29 cellular contexts compared by ENCODE assay signal in the genomic region with DNA sequence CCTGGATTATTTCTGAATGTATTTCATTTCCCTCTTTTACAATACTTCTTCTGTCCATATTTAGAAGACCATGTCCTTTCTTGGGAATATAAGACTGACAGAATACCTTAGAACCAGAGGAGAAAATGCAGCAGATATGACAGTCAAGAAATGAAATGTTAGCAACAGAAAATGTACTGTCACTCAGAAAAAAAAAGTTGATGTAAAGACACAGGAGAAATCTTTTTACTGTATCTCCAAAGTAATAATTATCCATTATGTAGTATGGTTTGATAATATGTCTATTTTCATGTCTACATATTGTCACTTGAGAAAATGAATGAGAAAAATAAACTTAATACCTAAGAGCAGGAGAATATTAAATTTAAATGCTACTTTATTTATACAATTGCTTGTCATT.
"Had no signal": no experiment of that assay in that cellular context is flagged by ENCODE, and none has a peak within 500 bp of the region (broad histone marks: within the 10 kb centered on the region; RNA-seq: fewer than 3 reads in every experiment).

No MANE protein-coding gene starts in this region.

- H3K4me3 ChIP-seq: stomach, suprapubic skin, testis, thoracic aorta, thyroid gland, tibial artery, tibial nerve, transverse colon, upper lobe of left lung, upper lobe of right lung, uterus, vagina had no signal

- FAIRE-seq: urothelium cell line had no signal

- H3K4me3 Mint-ChIP-seq: stimulated activated effector memory CD8-positive, alpha-beta T cell treated with anti-CD3 and anti-CD28 coated beads, Interleukin-12 subunit alpha, Interleukin-12 subunit beta, amount 100 ng/mL, for 72 hours; stimulated activated memory B cell treated with anti-CD40 and anti-IgM and Interleukin-4, amounts not matched to agents 10 μg/mL and 1 μg/mL and 100 μg/mL, for 72 hours; stimulated activated naive B cell treated with anti-CD40 and anti-IgM and Interleukin-4, amounts not matched to agents 10 μg/mL and 1 μg/mL and 100 μg/mL, for 72 hours; stimulated activated naive CD8-positive, alpha-beta T cell treated with anti-CD3 and anti-CD28 coated beads, Interleukin-15, amount 100 ng/mL, for 72 hours; stimulated activated naive CD8-positive, alpha-beta T cell treated with anti-CD3 and anti-CD28 coated beads, Interleukin-15, Interleukin-2, amounts not matched to agents 100 ng/mL and 50 ng/mL, for 24 hours; type B pancreatic cell had no signal

- H3K27me3 ChIP-seq: stomach, suprapubic skin, testis, thyroid gland, tibial artery, tibial nerve, transverse colon, upper lobe of left lung, upper lobe of right lung, uterus, vagina had no signal

- H3K9me3 ChIP-seq: testis, thoracic aorta, thyroid gland, upper lobe of right lung, uterus, vagina had no signal

- H3K27ac ChIP-seq: stomach, suprapubic skin, testis, thoracic aorta, thyroid gland, tibial artery, tibial nerve, transverse colon, upper lobe of left lung, upper lobe of right lung, uterus, vagina had no signal

- DNase-seq: stimulated activated CD4-positive, alpha-beta T cell treated with anti-CD3 and anti-CD28 coated beads, Interleukin-2, amount 100 ng/mL, for 48 hours; stimulated activated CD4-positive, alpha-beta T cell treated with anti-CD3 and anti-CD28 coated beads, Interleukin-4, amount 100 ng/mL, for 1 hour; stimulated activated CD4-positive, alpha-beta T cell treated with anti-CD3 and anti-CD28 coated beads, Interleukin-4, amount 100 ng/mL, for 24 hours; stimulated activated CD4-positive, alpha-beta T cell treated with anti-CD3 and anti-CD28 coated beads, Interleukin-4, amount 100 ng/mL, for 4 hours; stimulated activated CD8-positive, alpha-beta memory T cell treated with anti-CD3 and anti-CD28 coated beads, Interleukin-4, amount 100 ng/mL, for 48 hours; stimulated activated naive B cell treated with anti-CD40 and anti-IgM and Interleukin-4, amounts not matched to agents 10 μg/mL and 1 μg/mL and 100 μg/mL, for 72 hours; stimulated activated naive CD4-positive, alpha-beta T cell; stimulated activated naive CD4-positive, alpha-beta T cell treated with Interleukin-2 at 50 U/mL for 16 hours; stimulated activated naive CD8-positive, alpha-beta T cell treated with anti-CD3 and anti-CD28 coated beads, Interleukin-15, amount 100 ng/mL, for 72 hours; stimulated activated naive CD8-positive, alpha-beta T cell treated with anti-CD3 and anti-CD28 coated beads, Interleukin-15, Interleukin-2, amounts not matched to agents 100 U/mL and 50 U/mL, for 24 hours; stomach; substantia nigra; testis; thyroid gland; tibial artery; transverse colon; trophoblast cell; upper lobe of left lung; upper lobe of right lung; uterus had no signal

- H3K27ac Mint-ChIP-seq: stimulated activated effector memory CD8-positive, alpha-beta T cell treated with anti-CD3 and anti-CD28 coated beads, Interleukin-12 subunit alpha, Interleukin-12 subunit beta, amount 100 ng/mL, for 72 hours; stimulated activated memory B cell treated with anti-CD40 and anti-IgM and Interleukin-4, amounts not matched to agents 10 μg/mL and 1 μg/mL and 100 μg/mL, for 72 hours; stimulated activated naive B cell treated with anti-CD40 and anti-IgM and Interleukin-4, amounts not matched to agents 10 μg/mL and 1 μg/mL and 100 μg/mL, for 72 hours; stimulated activated naive CD8-positive, alpha-beta T cell treated with anti-CD3 and anti-CD28 coated beads, Interleukin-15, amount 100 ng/mL, for 72 hours; stimulated activated naive CD8-positive, alpha-beta T cell treated with anti-CD3 and anti-CD28 coated beads, Interleukin-15, Interleukin-2, amounts not matched to agents 100 ng/mL and 50 ng/mL, for 24 hours; type B pancreatic cell had no signal

- H3K27me3 Mint-ChIP-seq: stimulated activated memory B cell treated with anti-CD40 and anti-IgM and Interleukin-4, amounts not matched to agents 10 μg/mL and 1 μg/mL and 100 μg/mL, for 72 hours; stimulated activated naive B cell treated with anti-CD40 and anti-IgM and Interleukin-4, amounts not matched to agents 10 μg/mL and 1 μg/mL and 100 μg/mL, for 72 hours; stimulated activated naive CD8-positive, alpha-beta T cell treated with anti-CD3 and anti-CD28 coated beads, Interleukin-15, amount 100 ng/mL, for 72 hours; stimulated activated naive CD8-positive, alpha-beta T cell treated with anti-CD3 and anti-CD28 coated beads, Interleukin-15, Interleukin-2, amounts not matched to agents 100 ng/mL and 50 ng/mL, for 24 hours; type B pancreatic cell had no signal

- ATAC-seq: stimulated activated effector memory CD8-positive, alpha-beta T cell treated with anti-CD3 and anti-CD28 coated beads, Interleukin-12 subunit alpha, Interleukin-12 subunit beta, amount 100 ng/mL, for 72 hours; stimulated activated memory B cell treated with anti-CD40 and anti-IgM and Interleukin-4, amounts not matched to agents 10 μg/mL and 1 μg/mL and 100 μg/mL, for 72 hours; stimulated activated naive B cell treated with anti-CD40 and anti-IgM and Interleukin-4, amounts not matched to agents 10 μg/mL and 1 μg/mL and 100 μg/mL, for 72 hours; stimulated activated naive CD8-positive, alpha-beta T cell treated with anti-CD3 and anti-CD28 coated beads, Interleukin-15, amount 100 ng/mL, for 72 hours; stimulated activated naive CD8-positive, alpha-beta T cell treated with anti-CD3 and anti-CD28 coated beads, Interleukin-15, Interleukin-2, amounts not matched to agents 100 U/mL and 50 U/mL, for 24 hours; upper lobe of right lung had no signal

- H3K36me3 ChIP-seq: stomach, suprapubic skin, thoracic aorta, thyroid gland, tibial artery, tibial nerve, transverse colon, upper lobe of left lung, upper lobe of right lung, uterus, vagina had no signal

- H3K4me1 Mint-ChIP-seq: stimulated activated effector memory CD8-positive, alpha-beta T cell treated with anti-CD3 and anti-CD28 coated beads, Interleukin-12 subunit alpha, Interleukin-12 subunit beta, amount 100 ng/mL, for 72 hours; stimulated activated memory B cell treated with anti-CD40 and anti-IgM and Interleukin-4, amounts not matched to agents 10 μg/mL and 1 μg/mL and 100 μg/mL, for 72 hours; stimulated activated naive B cell treated with anti-CD40 and anti-IgM and Interleukin-4, amounts not matched to agents 10 μg/mL and 1 μg/mL and 100 μg/mL, for 72 hours; stimulated activated naive CD8-positive, alpha-beta T cell treated with anti-CD3 and anti-CD28 coated beads, Interleukin-15, amount 100 ng/mL, for 72 hours had no signal

- H3K36me3 Mint-ChIP-seq: stimulated activated effector memory CD8-positive, alpha-beta T cell treated with anti-CD3 and anti-CD28 coated beads, Interleukin-12 subunit alpha, Interleukin-12 subunit beta, amount 100 ng/mL, for 72 hours; stimulated activated memory B cell treated with anti-CD40 and anti-IgM and Interleukin-4, amounts not matched to agents 10 μg/mL and 1 μg/mL and 100 μg/mL, for 72 hours; stimulated activated naive B cell treated with anti-CD40 and anti-IgM and Interleukin-4, amounts not matched to agents 10 μg/mL and 1 μg/mL and 100 μg/mL, for 72 hours; type B pancreatic cell had no signal
